21 cellular contexts compared by ENCODE assay signal in genomic region chr18:54279477-54280205, GRCh38. TPM values are rescaled to one million over a fixed set of nuclear protein-coding genes. Genes with fewer than 3 reads are reported as not detected.
DNase-seq lines count a peak whose midpoint lies in the region; ATAC-seq, FAIRE-seq and TF ChIP-seq lines count a peak whose summit lies in the region.
"Had no signal": no experiment of that assay in that cellular context is flagged by ENCODE, and none has a peak within 500 bp of the region (broad histone marks: within the 10 kb centered on the region; RNA-seq: fewer than 3 reads in every experiment).

No MANE protein-coding gene starts in this region.

- no peak overlapping the region for H3K27ac ChIP-seq in left lung
- H3K27ac ChIP-seq in caudate nucleus (ENCODE audit: low read depth, low read length): no peak overlapping the region
- H3K27ac ChIP-seq: gastroesophageal sphincter, spleen, stomach had no signal

- no peak overlapping the region for H3K4me3 ChIP-seq in left lung
- H3K4me3 ChIP-seq: gastroesophageal sphincter, MG63, mucosa of descending colon, spleen, stomach had no signal

- H3K9me3 Mint-ChIP-seq in progenitor cell of endocrine pancreas (ENCODE audit: low read depth): no peaks in the 10 kb centered on the region

- H3K4me1 ChIP-seq in left lung: no peaks in the 10 kb centered on the region
- H3K4me1 ChIP-seq: gastroesophageal sphincter, stomach had no signal

- H3K9me3 ChIP-seq in left lung: no peaks in the 10 kb centered on the region
- H3K9me3 ChIP-seq: gastroesophageal sphincter, MG63, mucosa of descending colon, spleen, stomach had no signal

- ATAC-seq in left lung: no peak
- ATAC-seq: gastroesophageal sphincter, left lobe of liver, mucosa of descending colon, PC-3 had no signal

- H3K36me3 ChIP-seq in left lung: peaks cover 0 to 48% of the 10 kb centered on the region in 2 donors

- no peak overlapping the region for H3K4me3 Mint-ChIP-seq in progenitor cell of endocrine pancreas (ENCODE audit: low read depth)
- H3K4me3 Mint-ChIP-seq: B cell had no signal

- H3K36me3 Mint-ChIP-seq in progenitor cell of endocrine pancreas (ENCODE audit: insufficient read depth): peaks cover 17% of the 10 kb centered on the region

- intact Hi-C loops in left lung (cut with DNase I): no loop called here

- FAIRE-seq in islet of Langerhans (lab: Jason Lieb, UNC): peak; percentile 96

- H3K4me1 Mint-ChIP-seq in progenitor cell of endocrine pancreas (ENCODE audit: low read depth): peaks cover 4% of the 10 kb centered on the region

- no peaks in the 10 kb centered on the region for H3K27me3 ChIP-seq in left lung
- H3K27me3 ChIP-seq: gastroesophageal sphincter, MG63, spleen, stomach had no signal

- TF ChIP-seq CTCF in progenitor cell of endocrine pancreas (IDR thresholded peaks at IDR 0.05; ENCODE audit: unreplicated experiment) (no peak), left lung (IDR thresholded peaks at IDR 0.05) (no peak)

- peak overlapping the region; percentile 40 for H3K27ac Mint-ChIP-seq in progenitor cell of endocrine pancreas
- H3K27ac Mint-ChIP-seq: B cell had no signal

- no peaks in the 10 kb centered on the region for H3K27me3 Mint-ChIP-seq in progenitor cell of endocrine pancreas
- H3K27me3 Mint-ChIP-seq: B cell had no signal

- DNase-seq in DMS53 treated with DMSO at 0.1 percent for 48 hours (lab: John Stamatoyannopoulos, UW; ENCODE audit: unreplicated experiment) (peak; percentile 95), NCI-H526 treated with DMSO at 0.1 percent for 48 hours (lab: John Stamatoyannopoulos, UW) (peak; percentile 77), progenitor cell of endocrine pancreas (ENCODE audit: low spot score, unreplicated experiment) (no peak), NCI-H2227 (lab: John Stamatoyannopoulos, UW; ENCODE audit: unreplicated experiment) (no peak), left lung (no peak), caudate nucleus (lab: John Stamatoyannopoulos, UW) (no peak)
- DNase-seq: activated gamma-delta T cell treated with Interleukin-2 at 50 U/mL for 16 hours; amygdala; erythroblast; MG63; mucosa of descending colon; NCI-H1436 treated with DMSO at 0.1 percent for 48 hours; PC-3; SHP77 treated with DMSO at 0.1 percent for 48 hours; spleen; stimulated activated CD4-positive, alpha-beta T cell treated with anti-CD3 and anti-CD28 coated beads, Interleukin-4, amount 100 ng/mL, for 24 hours; stomach had no signal

RNA-seq across cellular contexts. Expression of gene POLI, which starts 10.3 kb away (rescaled TPM):
- 59.6 and 65.3 TPM in 2 replicates for total RNA-seq in progenitor cell of endocrine pancreas
- total RNA-seq in left lung: 10 to 100 TPM; 24.4 to 24.9 TPM

RNA-seq across cellular contexts. Expression of gene MBD2, which starts 55.2 kb away (rescaled TPM):
- total RNA-seq in progenitor cell of endocrine pancreas (38.6 and 40.4 TPM in 2 replicates), left lung (10 to 100 TPM; 63.5 to 89.6 TPM)

Comparison
In these comparisons a context has a peak if more than half of its experiments do, and no peak if none do; other contexts are left out.
1. DNase-seq: peak in DMS53 treated with DMSO at 0.1 percent for 48 hours (single experiment) and NCI-H526 treated with DMSO at 0.1 percent for 48 hours (single experiment); none in progenitor cell of endocrine pancreas (single experiment), NCI-H2227 (single experiment), left lung (0 of 2) and caudate nucleus (0 of 61).